In genomic region chr7:108452707-108453106, GRCh38 we compare ENCODE assay signal across 8 cellular contexts. TPM values are rescaled to one million over a fixed set of nuclear protein-coding genes. Genes with fewer than 3 reads are reported as not detected.
DNase-seq lines count a peak whose midpoint lies in the region; ATAC-seq and TF ChIP-seq lines count a peak whose summit lies in the region.

No MANE protein-coding gene starts in this region.

- TF ChIP-seq CTCF in dorsolateral prefrontal cortex (IDR thresholded peaks at IDR 0.05 in 54 of 56, conservative IDR thresholded peaks at IDR 0.05 in 2 of 56; ENCODE audit: low read depth in 1 of 56, partially characterized antibody in 56 of 56): peak in 54 of 56 donors; percentile 14 to 64 (median 50)

- H3K4me3 ChIP-seq in dorsolateral prefrontal cortex: peak overlapping the region in 38 of 59 donors; percentile 4 to 84 (median 72)

- peaks cover 0 to 22% (median 0%) of the 10 kb centered on the region in 45 donors for H3K27me3 ChIP-seq in dorsolateral prefrontal cortex

- DNase-seq in NCI-H524 (lab: John Stamatoyannopoulos, UW) (peak; percentile 10 to 46), NCI-H524 treated with DMSO at 0.1 percent for 48 hours (lab: John Stamatoyannopoulos, UW) (no peak), NCI-H526 (lab: John Stamatoyannopoulos, UW) (peak; percentile 37 to 76), dorsolateral prefrontal cortex (no peak), putamen (ENCODE audit: low spot score) (peak; percentile 18), T1000 (lab: John Stamatoyannopoulos, UW) (no peak), DMS79 treated with DMSO at 0.1 percent for 48 hours (lab: John Stamatoyannopoulos, UW) (no peak)

- peak overlapping the region in 28 of 59 donors; percentile 12 to 96 (median 80) for H3K27ac ChIP-seq in dorsolateral prefrontal cortex

- ATAC-seq in HG02610 (IDR thresholded peaks at IDR 0.05; ENCODE audit: unreplicated experiment): peak; percentile 26

- intact Hi-C loops in dorsolateral prefrontal cortex (cut with DNase I): loop anchor here in 1 of 2 donors (10.0 kb wide), 2 partner anchors 148 to 268 kb away; no protein-coding TSS in a partner anchor

RNA-seq across cellular contexts. Expression of gene NRCAM, which starts 3.5 kb away (rescaled TPM):
- 100 to 1,000 TPM; 212 to 574 (median 398) TPM for total RNA-seq in dorsolateral prefrontal cortex

Comparison
In these comparisons a context has a peak if more than half of its experiments do, and no peak if none do; other contexts are left out.
1. DNase-seq: peak in NCI-H524 (2 of 2), NCI-H526 (2 of 2) and putamen (single experiment); none in NCI-H524 treated with DMSO at 0.1 percent for 48 hours (single experiment), dorsolateral prefrontal cortex (0 of 10), T1000 (single experiment) and DMS79 treated with DMSO at 0.1 percent for 48 hours (single experiment).